In the genomic region with DNA sequence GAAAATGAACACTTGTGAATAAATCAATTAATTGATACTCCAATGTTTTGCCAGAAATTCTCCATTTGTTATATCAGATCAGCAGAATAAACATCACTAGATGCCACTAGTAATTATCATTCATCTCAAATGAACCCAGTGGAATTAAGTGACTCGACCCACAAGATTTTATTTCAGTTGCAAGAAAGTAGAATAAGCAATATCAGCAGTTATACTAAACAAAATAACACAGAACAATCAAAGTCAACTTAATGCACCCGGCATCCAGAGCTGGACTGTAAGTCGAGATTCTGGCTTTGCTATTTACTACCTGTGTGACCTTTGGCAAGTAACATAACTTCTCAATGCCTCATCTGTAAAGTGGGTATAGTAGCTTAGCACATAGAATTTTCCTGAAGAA, we compare ENCODE assay signal across 14 cellular contexts.
DNase-seq lines count a peak whose midpoint lies in the region; ATAC-seq, FAIRE-seq and TF ChIP-seq lines count a peak whose summit lies in the region.
"Had no signal": no experiment of that assay in that cellular context is flagged by ENCODE, and none has a peak within 500 bp of the region (broad histone marks: within the 10 kb centered on the region; RNA-seq: fewer than 3 reads in every experiment).

No MANE protein-coding gene starts in this region.

- H2AK5ac ChIP-seq in IMR-90 (ENCODE audit: low read depth, low read length) = no peak overlapping the region

- H3K9ac ChIP-seq in IMR-90 (ENCODE audit: low read depth, low read length) (no peak overlapping the region), endocrine pancreas (ENCODE audit: control insufficient read depth, insufficient read depth, low read length) (no peak overlapping the region)
- H3K9ac ChIP-seq: BLaER1 had no signal

- TF ChIP-seq POLR2A in A549 (IDR thresholded peaks at IDR 0.05; ENCODE audit: low read length) = no peak
- no peak for TF ChIP-seq POLR2A in IMR-90 (IDR thresholded peaks at IDR 0.05; ENCODE audit: low read depth, low read length)

- 62% methylated on average over 3 of the region's 3 CpGs for WGBS in A549 (ENCODE audit: missing lambda C conversion rate)
- no CpG with 5 or more reads among the region's 3 CpGs for WGBS in IMR-90 (ENCODE audit: extremely low coverage in 2 of 2, insufficient read length in 1 of 2), 2 experiments

- no peak overlapping the region for H3K4me3 ChIP-seq in A549
- H3K4me3 ChIP-seq in IMR-90 (ENCODE audit: insufficient read depth, low read depth, low read length) = no peak overlapping the region
- H3K4me3 ChIP-seq in endocrine pancreas (ENCODE audit: control insufficient read depth, insufficient read depth, low read length) = peak overlapping the region; percentile 30
- no peak overlapping the region for H3K4me3 ChIP-seq in WERI-Rb-1 (ENCODE audit: low read depth, low read length)
- H3K4me3 ChIP-seq: BLaER1 had no signal

- BruUV-seq in IMR-90 (replicated peaks; lab: Mats Ljungman, UMichigan) = no TSS peak

- TF ChIP-seq RAD21 in A549 (conservative IDR thresholded peaks at IDR 0.05 in 1 of 2, IDR thresholded peaks at IDR 0.05 in 1 of 2) (no peak), IMR-90 (IDR thresholded peaks at IDR 0.05; ENCODE audit: low read length) (no peak)

- H4K5ac ChIP-seq in IMR-90 (ENCODE audit: low read depth, low read length) = 0 out of 2 replicates have a peak overlapping the region, but pooled peaks have one; percentile 63

- no peak for TF ChIP-seq CTCF in A549 (IDR thresholded peaks at IDR 0.05)
- no peak for TF ChIP-seq CTCF in IMR-90 (conservative IDR thresholded peaks at IDR 0.05; ENCODE audit: low read depth, low read length)
- no peak for TF ChIP-seq CTCF in WERI-Rb-1 (IDR thresholded peaks at IDR 0.05; ENCODE audit: low read depth, low read length)

- in situ Hi-C loops in IMR-90 (cut with MboI; ENCODE audit: low sequenced_read_pairs) = no loop called here

- H2AFZ ChIP-seq in IMR-90 (replicated peaks; ENCODE audit: low read length, poor library complexity) = no peak overlapping the region

- no peak overlapping the region for H4K8ac ChIP-seq in IMR-90 (ENCODE audit: low read depth in 2 of 2, low read length in 2 of 2)

- no peak overlapping the region for H3K27ac ChIP-seq in A549
- H3K27ac ChIP-seq in IMR-90 (ENCODE audit: insufficient read depth, low read length) = no peak overlapping the region
- H3K27ac ChIP-seq in WERI-Rb-1 = no peak overlapping the region
- H3K27ac ChIP-seq: BLaER1 had no signal

- H2BK20ac ChIP-seq in IMR-90 (ENCODE audit: low read depth, low read length) = peak overlapping the region; percentile 39; the same call in 1 of the 2 replicates

- intact Hi-C loops in IMR-90 (cut with micrococcal nuclease) = no loop called here

- no peak for ATAC-seq in A549
- no peak for ATAC-seq in IMR-90 (ENCODE audit: low read depth)
- ATAC-seq in GM19467 (IDR thresholded peaks at IDR 0.05; ENCODE audit: unreplicated experiment) = no peak

- H2BK120ac ChIP-seq in IMR-90 (ENCODE audit: low read depth, low read length) = peak overlapping the region; percentile 58; the same call in 1 of the 2 replicates

- no peak overlapping the region; the same call in 2 of the 3 replicates for H2BK15ac ChIP-seq in IMR-90 (ENCODE audit: low read depth, low read length)

- DNase-seq in A549 (ENCODE audit: low read depth in 1 of 2, low spot score in 1 of 2) (no peak), EH (ENCODE audit: low read depth) (peak; percentile 30), IMR-90 (no peak), NCI-H2227 (lab: John Stamatoyannopoulos, UW; ENCODE audit: unreplicated experiment) (no peak), WERI-Rb-1 (no peak)
- DNase-seq: HFFc6, KG1 had no signal

- H3K9me1 ChIP-seq in IMR-90 (ENCODE audit: insufficient read depth, low read length) = no peaks in the 10 kb centered on the region

- H3K56ac ChIP-seq in IMR-90 (ENCODE audit: extremely low read depth, insufficient read depth, low read length) = no peak overlapping the region

- no peak overlapping the region for H3K23ac ChIP-seq in IMR-90 (ENCODE audit: low read depth, low read length)

- H3K36me3 ChIP-seq in IMR-90 (ENCODE audit: control insufficient read depth, insufficient read depth, low read length) (no peaks in the 10 kb centered on the region), endocrine pancreas (ENCODE audit: control insufficient read depth, insufficient read depth, low read length) (no peaks in the 10 kb centered on the region), WERI-Rb-1 (no peaks in the 10 kb centered on the region)
- H3K36me3 ChIP-seq: BLaER1 had no signal

- H3K4me2 ChIP-seq in A549 (no peak overlapping the region), IMR-90 (ENCODE audit: low read depth, low read length) (no peak overlapping the region)
- H3K4me2 ChIP-seq: BLaER1 had no signal

- H3K4me1 ChIP-seq in A549 (peaks cover 8% of the 10 kb centered on the region; the same call in 2 of the 3 replicates), IMR-90 (ENCODE audit: control insufficient read depth, insufficient read depth, low read length) (peaks cover 7% of the 10 kb centered on the region), endocrine pancreas (ENCODE audit: control insufficient read depth, insufficient read depth, low read length) (peaks cover 15% of the 10 kb centered on the region)
- H3K4me1 ChIP-seq: BLaER1 had no signal

- H4K91ac ChIP-seq in IMR-90 (ENCODE audit: insufficient read depth, low read depth, low read length) = no peak overlapping the region

- H3K14ac ChIP-seq in IMR-90 (replicated peaks; ENCODE audit: low read depth, low read length) = no peak overlapping the region; the same call in 1 of the 2 replicates

- no peak overlapping the region for H2AK9ac ChIP-seq in IMR-90 (replicated peaks; ENCODE audit: low read depth, low read length, poor library complexity)

- dilution Hi-C loops in IMR-90 (cut with HindIII; ENCODE audit: low sequenced_read_pairs, unreplicated experiment) = no loop called here

- CTCF ChIA-PET in A549 (lab: Yijun Ruan, JAX) (no interaction called here), IMR-90 (lab: Yijun Ruan, JAX) (interaction anchor here (0.6 to 1.3 kb wide), 4 partner anchors 39 to 409 kb away, joined by 3 to 5 read pairs (median 3); no protein-coding TSS in a partner anchor)

- FAIRE-seq in A549 (lab: Jason Lieb, UNC) = no peak
- FAIRE-seq: G401.6, GM12891, H1, HTR-8/SVneo had no signal

- no peaks in the 10 kb centered on the region for H4K20me1 ChIP-seq in IMR-90 (ENCODE audit: insufficient read depth, low read length)
- H4K20me1 ChIP-seq: BLaER1 had no signal

- no peaks in the 10 kb centered on the region for H3K79me1 ChIP-seq in IMR-90 (ENCODE audit: low read depth in 1 of 2, low read length in 2 of 2)

- H2BK5ac ChIP-seq in IMR-90 (ENCODE audit: low read depth, low read length, poor library complexity, severe bottlenecking) = peak overlapping the region; percentile 36

- H3K9me3 ChIP-seq in A549 (no peaks in the 10 kb centered on the region), IMR-90 (ENCODE audit: control insufficient read depth, insufficient read depth, low read length) (no peaks in the 10 kb centered on the region), endocrine pancreas (ENCODE audit: control insufficient read depth, low read length) (no peaks in the 10 kb centered on the region), WERI-Rb-1 (ENCODE audit: severe bottlenecking) (no peaks in the 10 kb centered on the region)
- H3K9me3 ChIP-seq: BLaER1 had no signal

- H3K18ac ChIP-seq in IMR-90 (ENCODE audit: low read depth, low read length) = peak overlapping the region; percentile 82; the same call in 1 of the 2 replicates

- H3K27me3 ChIP-seq in IMR-90 (ENCODE audit: control insufficient read depth, insufficient read depth, low read length) (no peaks in the 10 kb centered on the region), endocrine pancreas (ENCODE audit: control insufficient read depth, insufficient read depth, low read length) (no peaks in the 10 kb centered on the region), WERI-Rb-1 (ENCODE audit: insufficient read depth, low read depth, severe bottlenecking) (no peaks in the 10 kb centered on the region)
- H3K27me3 ChIP-seq: BLaER1 had no signal

- POLR2A ChIA-PET in A549 (lab: Yijun Ruan, JAX) = no interaction called here
- POLR2A ChIA-PET in IMR-90 (lab: Charles Lee; ENCODE audit: unreplicated experiment) = no interaction called here

- no peak for TF ChIP-seq EP300 in A549 (IDR thresholded peaks at IDR 0.05)

- no peak overlapping the region for H3K4ac ChIP-seq in IMR-90 (ENCODE audit: low read depth, low read length)

TF ChIP-seq in A549, 52 proteins besides CTCF, POLR2A, EP300 and RAD21:
- TF ChIP-seq KDM1A (IDR thresholded peaks at IDR 0.05; ENCODE audit: low read depth) (no peak), GATA3 (IDR thresholded peaks at IDR 0.05; ENCODE audit: borderline replicate concordance) (no peak), MAFK (IDR thresholded peaks at IDR 0.05; ENCODE audit: partially characterized antibody) (peak; percentile 64), RNF2 (IDR thresholded peaks at IDR 0.05; ENCODE audit: borderline replicate concordance, low read depth) (no peak), JUNB (IDR thresholded peaks at IDR 0.05) (no peak)
- TF ChIP-seq, protein P1, sequence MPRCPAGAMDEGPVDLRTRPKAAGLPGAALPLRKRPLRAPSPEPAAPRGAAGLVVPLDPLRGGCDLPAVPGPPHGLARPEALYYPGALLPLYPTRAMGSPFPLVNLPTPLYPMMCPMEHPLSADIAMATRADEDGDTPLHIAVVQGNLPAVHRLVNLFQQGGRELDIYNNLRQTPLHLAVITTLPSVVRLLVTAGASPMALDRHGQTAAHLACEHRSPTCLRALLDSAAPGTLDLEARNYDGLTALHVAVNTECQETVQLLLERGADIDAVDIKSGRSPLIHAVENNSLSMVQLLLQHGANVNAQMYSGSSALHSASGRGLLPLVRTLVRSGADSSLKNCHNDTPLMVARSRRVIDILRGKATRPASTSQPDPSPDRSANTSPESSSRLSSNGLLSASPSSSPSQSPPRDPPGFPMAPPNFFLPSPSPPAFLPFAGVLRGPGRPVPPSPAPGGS (IDR thresholded peaks at IDR 0.05) = no peak
TF ChIP-seq in A549: peak in this region for 1.

TF ChIP-seq in IMR-90, 13 proteins besides CTCF, POLR2A, EP300 and RAD21:
- no peak for TF ChIP-seq CHD1 (IDR thresholded peaks at IDR 0.05; ENCODE audit: low read depth, low read length)
- peak; percentile 67 for TF ChIP-seq MAFK (IDR thresholded peaks at IDR 0.05; ENCODE audit: low read depth, low read length)
